ENCODE assay signal across 19 cellular contexts in the genomic region with DNA sequence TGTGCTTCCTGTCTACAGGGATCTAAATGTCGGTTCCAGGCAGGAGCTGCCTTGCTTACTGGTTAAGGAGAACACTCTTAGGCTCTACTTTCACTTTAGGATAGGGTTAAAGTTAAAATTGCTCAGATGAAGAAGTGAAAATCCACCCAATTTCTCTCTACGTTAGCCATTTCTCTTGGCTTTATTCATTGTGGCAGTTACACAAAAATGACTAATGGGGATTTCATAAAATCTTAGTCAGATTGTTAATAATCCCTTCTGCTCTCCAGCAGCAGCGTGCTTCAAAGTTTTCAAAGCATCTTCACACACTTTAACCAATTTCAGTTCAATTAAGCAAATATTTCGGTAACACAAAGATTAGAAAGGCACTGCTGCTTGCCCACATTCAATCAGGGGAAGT. TPM values are rescaled to one million over a fixed set of nuclear protein-coding genes. Genes with fewer than 3 reads are reported as not detected.
A peak's percentile ranks its signal among the peaks of the same experiment; 100 is the strongest.
DNase-seq lines count a peak whose midpoint lies in the region; ATAC-seq, FAIRE-seq and TF ChIP-seq lines count a peak whose summit lies in the region.
"Had no signal": no experiment of that assay in that cellular context is flagged by ENCODE, and none has a peak within 500 bp of the region (broad histone marks: within the 10 kb centered on the region; RNA-seq: fewer than 3 reads in every experiment).

No MANE protein-coding gene starts in this region.

- no peaks in the 10 kb centered on the region for H3K36me3 ChIP-seq in astrocyte (ENCODE audit: insufficient read depth, low read length)
- H3K36me3 ChIP-seq: breast epithelium, sigmoid colon had no signal

- H3K27me3 ChIP-seq in astrocyte (ENCODE audit: insufficient read depth, low read length), result no peaks in the 10 kb centered on the region

- no peak overlapping the region for H3K27ac ChIP-seq in astrocyte (ENCODE audit: low read depth, low read length)
- H3K27ac ChIP-seq: breast epithelium, sigmoid colon had no signal

- peaks cover 12% of the 10 kb centered on the region for H3K4me1 ChIP-seq in astrocyte (ENCODE audit: insufficient read depth, low read length)
- H3K4me1 ChIP-seq: breast epithelium, sigmoid colon had no signal

- H3K27ac Mint-ChIP-seq in astrocyte (ENCODE audit: unreplicated experiment), result peak overlapping the region; percentile 2
- H3K27ac Mint-ChIP-seq in stimulated activated memory B cell treated with anti-CD40 and anti-IgM and Interleukin-4, amounts not matched to agents 10 μg/mL and 1 μg/mL and 100 μg/mL, for 72 hours, result no peak overlapping the region
- H3K27ac Mint-ChIP-seq: activated CD4-positive, alpha-beta T cell treated with anti-CD3 and anti-CD28 coated beads, Interleukin-2, amount 10 ng/mL, durations not matched to agents 24 days and 14 days; endodermal cell; nephron had no signal

- TF ChIP-seq CTCF in GM12865 (IDR thresholded peaks at IDR 0.05; ENCODE audit: insufficient read depth, low read depth, low read length, missing control alignments) (no peak), GM20000 (IDR thresholded peaks at IDR 0.05; ENCODE audit: extremely low read depth, missing control alignments) (no peak), astrocyte (IDR thresholded peaks at IDR 0.05; ENCODE audit: insufficient read depth, low read depth, low read length) (no peak)

- no peak overlapping the region for H3K4me3 Mint-ChIP-seq in astrocyte (ENCODE audit: unreplicated experiment)
- H3K4me3 Mint-ChIP-seq in stimulated activated memory B cell treated with anti-CD40 and anti-IgM and Interleukin-4, amounts not matched to agents 10 μg/mL and 1 μg/mL and 100 μg/mL, for 72 hours, result no peak overlapping the region
- H3K4me3 Mint-ChIP-seq: activated CD4-positive, alpha-beta T cell treated with anti-CD3 and anti-CD28 coated beads, Interleukin-2, amount 10 ng/mL, durations not matched to agents 24 days and 14 days; endodermal cell; nephron had no signal

- H3K9me3 Mint-ChIP-seq in astrocyte (ENCODE audit: unreplicated experiment), result no peaks in the 10 kb centered on the region
- H3K9me3 Mint-ChIP-seq in stimulated activated memory B cell treated with anti-CD40 and anti-IgM and Interleukin-4, amounts not matched to agents 10 μg/mL and 1 μg/mL and 100 μg/mL, for 72 hours, result no peaks in the 10 kb centered on the region
- H3K9me3 Mint-ChIP-seq: activated CD4-positive, alpha-beta T cell treated with anti-CD3 and anti-CD28 coated beads, Interleukin-2, amount 10 ng/mL, durations not matched to agents 24 days and 14 days; endodermal cell; nephron had no signal

- H3K36me3 Mint-ChIP-seq in astrocyte (ENCODE audit: low read depth, unreplicated experiment), result no peaks in the 10 kb centered on the region
- H3K36me3 Mint-ChIP-seq in stimulated activated memory B cell treated with anti-CD40 and anti-IgM and Interleukin-4, amounts not matched to agents 10 μg/mL and 1 μg/mL and 100 μg/mL, for 72 hours, result no peaks in the 10 kb centered on the region

- H3K9me3 ChIP-seq in astrocyte (ENCODE audit: insufficient read depth, low read depth, low read length), result no peaks in the 10 kb centered on the region
- H3K9me3 ChIP-seq: breast epithelium, sigmoid colon had no signal

- H3K4me3 ChIP-seq in GM12865 (ENCODE audit: low read depth, low read length) (no peak overlapping the region), astrocyte (ENCODE audit: insufficient read depth, low read depth, low read length) (no peak overlapping the region)
- H3K4me3 ChIP-seq: breast epithelium, K562, sigmoid colon had no signal

- DNase-seq in GM12865 (ENCODE audit: low read depth), result peak; percentile 43
- peak; percentile 10 for DNase-seq in GM20000 (ENCODE audit: low spot score)
- no peak for DNase-seq in astrocyte (ENCODE audit: low read depth)
- DNase-seq in NCI-H2227 treated with DMSO at 0.1 percent for 48 hours (lab: John Stamatoyannopoulos, UW), result no peak
- DNase-seq in SKM-1 treated with dmso at 0.1 percent for 144 hours (lab: John Stamatoyannopoulos, UW; ENCODE audit: unreplicated experiment), result no peak
- no peak for DNase-seq in NCI-H2107 treated with DMSO at 0.1 percent for 48 hours (lab: John Stamatoyannopoulos, UW; ENCODE audit: unreplicated experiment)
- DNase-seq: activated CD4-positive, alpha-beta T cell treated with anti-CD3 and anti-CD28 coated beads, Interleukin-2, amount 10 ng/mL, durations not matched to agents 24 days and 14 days; activated gamma-delta T cell; DND-41; endodermal cell; left ventricle myocardium superior; NCI-H1930; sigmoid colon; T-helper 1 cell had no signal

- ATAC-seq in HG03354 (IDR thresholded peaks at IDR 0.05; ENCODE audit: poor library complexity, severe bottlenecking, unreplicated experiment), result peak; percentile 55
- no peak for ATAC-seq in stimulated activated memory B cell treated with anti-CD40 and anti-IgM and Interleukin-4, amounts not matched to agents 10 μg/mL and 1 μg/mL and 100 μg/mL, for 72 hours
- ATAC-seq: K562, left ventricle myocardium superior had no signal

- no peak overlapping the region for H3K9ac ChIP-seq in astrocyte (ENCODE audit: low read length)

- peak; percentile 29 for FAIRE-seq in astrocyte (lab: Jason Lieb, UNC)
- FAIRE-seq: K562 had no signal

- no peak overlapping the region for H3K4me2 ChIP-seq in astrocyte (ENCODE audit: low read length)

- H3K4me1 Mint-ChIP-seq in astrocyte (ENCODE audit: low read depth, unreplicated experiment), result peaks cover 32% of the 10 kb centered on the region
- H3K4me1 Mint-ChIP-seq in stimulated activated memory B cell treated with anti-CD40 and anti-IgM and Interleukin-4, amounts not matched to agents 10 μg/mL and 1 μg/mL and 100 μg/mL, for 72 hours, result peaks cover 6% of the 10 kb centered on the region
- H3K4me1 Mint-ChIP-seq: endodermal cell, nephron had no signal

- no peak overlapping the region for H2AFZ ChIP-seq in astrocyte (ENCODE audit: low read depth, low read length)

- H3K27me3 Mint-ChIP-seq in astrocyte (ENCODE audit: low read depth, unreplicated experiment), result no peaks in the 10 kb centered on the region
- H3K27me3 Mint-ChIP-seq in stimulated activated memory B cell treated with anti-CD40 and anti-IgM and Interleukin-4, amounts not matched to agents 10 μg/mL and 1 μg/mL and 100 μg/mL, for 72 hours, result peaks cover 28% of the 10 kb centered on the region

- no peaks in the 10 kb centered on the region for H4K20me1 ChIP-seq in astrocyte (ENCODE audit: insufficient read depth, low read length)

- H3K79me2 ChIP-seq in astrocyte (ENCODE audit: insufficient read depth, low read length), result no peaks in the 10 kb centered on the region

RNA-seq across cellular contexts. Expression of gene RCN1, which starts 58.4 kb away (rescaled TPM):
- total RNA-seq in astrocyte, result 545 and 565 TPM in 2 replicates

Comparison
In these comparisons a context has a peak if more than half of its experiments do, and no peak if none do; other contexts are left out.
1. DNase-seq: peak in GM12865 (single experiment) and GM20000 (single experiment); none in astrocyte (single experiment), NCI-H2227 treated with DMSO at 0.1 percent for 48 hours (single experiment), SKM-1 treated with dmso at 0.1 percent for 144 hours (single experiment) and NCI-H2107 treated with DMSO at 0.1 percent for 48 hours (single experiment).